ENCODE assay signal across 10 cellular contexts in the genomic region with DNA sequence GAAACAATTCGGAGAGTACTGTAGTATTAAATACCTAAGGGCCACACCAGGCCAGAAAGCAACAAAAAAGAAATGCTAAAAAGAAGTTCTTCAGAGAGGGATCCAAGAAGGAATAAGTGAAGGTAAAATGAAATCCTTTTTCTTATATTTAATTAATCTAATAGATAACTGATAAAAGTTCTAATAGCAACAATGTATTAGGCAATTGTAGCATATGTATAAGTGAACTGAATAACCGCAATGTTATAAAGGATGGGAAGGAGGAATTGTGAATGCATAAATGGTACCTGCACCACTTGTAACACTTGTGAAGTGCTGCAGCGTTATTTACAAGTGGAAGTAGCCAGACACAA. TPM values are rescaled to one million over a fixed set of nuclear protein-coding genes. Genes with fewer than 3 reads are reported as not detected.
DNase-seq lines count a peak whose midpoint lies in the region; ATAC-seq and TF ChIP-seq lines count a peak whose summit lies in the region.
"Had no signal": no experiment of that assay in that cellular context is flagged by ENCODE, and none has a peak within 500 bp of the region (broad histone marks: within the 10 kb centered on the region; RNA-seq: fewer than 3 reads in every experiment).

No MANE protein-coding gene starts in this region.

- no peaks in the 10 kb centered on the region for H3K27me3 Mint-ChIP-seq in activated naive CD4-positive, alpha-beta T cell treated with anti-CD3 and anti-CD28 coated beads for 36 hours (ENCODE audit: low read depth)
- H3K27me3 Mint-ChIP-seq in stimulated activated memory B cell treated with anti-CD40 and anti-IgM and Interleukin-4, amounts not matched to agents 10 μg/mL and 1 μg/mL and 100 μg/mL, for 72 hours: no peaks in the 10 kb centered on the region

- H3K27me3 ChIP-seq in PC-3 (ENCODE audit: low read length): no peaks in the 10 kb centered on the region
- H3K27me3 ChIP-seq: vagina had no signal

- 0 out of 2 replicates have a peak overlapping the region, but pooled peaks have one; percentile 29 for H2AFZ ChIP-seq in PC-3 (ENCODE audit: low read length)

- no peak for DNase-seq in activated naive CD4-positive, alpha-beta T cell treated with anti-CD3 and anti-CD28 coated beads for 36 hours
- no peak for DNase-seq in activated naive CD4-positive, alpha-beta T cell treated with anti-CD3 and anti-CD28 coated beads, Interleukin-2, amount 50 U/mL, for 16 hours
- no peak for DNase-seq in PC-3
- DNase-seq in epithelial cell of esophagus (ENCODE audit: low read depth): no peak
- DNase-seq in activated effector memory CD4-positive, alpha-beta T cell treated with Interleukin-2 at 50 U/mL for 16 hours: no peak

- no peak overlapping the region for H3K27ac ChIP-seq in PC-3 (ENCODE audit: low read length)
- H3K27ac ChIP-seq: prostate gland, vagina had no signal

- H3K4me3 ChIP-seq in PC-3 (ENCODE audit: low read length) (peak overlapping the region; percentile 74), epithelial cell of esophagus (ENCODE audit: low read length) (peak overlapping the region; percentile 40)

- H3K4me2 ChIP-seq in PC-3 (ENCODE audit: low read length): peak overlapping the region; percentile 94

- H3K4me1 ChIP-seq in PC-3 (ENCODE audit: insufficient read depth, low read length): peaks cover 20% of the 10 kb centered on the region

- no peaks in the 10 kb centered on the region for H3K9me3 ChIP-seq in PC-3 (ENCODE audit: low read length)
- H3K9me3 ChIP-seq: prostate gland, vagina had no signal

- H3K36me3 ChIP-seq in PC-3 (ENCODE audit: low read depth, low read length): no peaks in the 10 kb centered on the region
- H3K36me3 ChIP-seq: prostate gland, vagina had no signal

- H4K20me1 ChIP-seq in PC-3 (ENCODE audit: low read length): no peaks in the 10 kb centered on the region

- TF ChIP-seq CTCF in PC-3 (conservative IDR thresholded peaks at IDR 0.05; ENCODE audit: low read depth, low read length) (no peak), epithelial cell of esophagus (IDR thresholded peaks at IDR 0.05; ENCODE audit: insufficient read depth, low read depth, low read length, missing control alignments) (no peak)

- no peaks in the 10 kb centered on the region for H3K9me2 ChIP-seq in PC-3 (replicated peaks; ENCODE audit: low read length)

- H3K4me3 Mint-ChIP-seq in activated naive CD4-positive, alpha-beta T cell treated with anti-CD3 and anti-CD28 coated beads for 36 hours: peak overlapping the region; percentile 87
- peak overlapping the region; percentile 87 for H3K4me3 Mint-ChIP-seq in stimulated activated memory B cell treated with anti-CD40 and anti-IgM and Interleukin-4, amounts not matched to agents 10 μg/mL and 1 μg/mL and 100 μg/mL, for 72 hours

- CTCF ChIA-PET in activated naive CD4-positive, alpha-beta T cell treated with anti-CD3 and anti-CD28 coated beads for 36 hours (lab: Charles Lee): interaction anchor here (1.1 to 3.0 kb wide), 19 partner anchors 10 to 372 kb away, joined by 3 to 90 read pairs (median 16); partner anchors contain the start of gene TRABD2A
- CTCF ChIA-PET in PC-3 (lab: Charles Lee): interaction anchor here (2.9 kb wide), 1 partner anchor 32 kb away, joined by 21 read pairs; no protein-coding TSS in a partner anchor

- BruUV-seq in PC-3 (replicated peaks; lab: Mats Ljungman, UMichigan): no TSS peak

- H3K9ac ChIP-seq in PC-3 (ENCODE audit: low read length): peak overlapping the region; percentile 74; the same call in 1 of the 2 replicates

- no peaks in the 10 kb centered on the region for H3K9me3 Mint-ChIP-seq in activated naive CD4-positive, alpha-beta T cell treated with anti-CD3 and anti-CD28 coated beads for 36 hours
- H3K9me3 Mint-ChIP-seq in stimulated activated memory B cell treated with anti-CD40 and anti-IgM and Interleukin-4, amounts not matched to agents 10 μg/mL and 1 μg/mL and 100 μg/mL, for 72 hours: no peaks in the 10 kb centered on the region

- H3K27ac Mint-ChIP-seq in activated naive CD4-positive, alpha-beta T cell treated with anti-CD3 and anti-CD28 coated beads for 36 hours: peak overlapping the region; percentile 97
- H3K27ac Mint-ChIP-seq in stimulated activated memory B cell treated with anti-CD40 and anti-IgM and Interleukin-4, amounts not matched to agents 10 μg/mL and 1 μg/mL and 100 μg/mL, for 72 hours: peak overlapping the region; percentile 78

- POLR2A ChIA-PET in PC-3 (lab: Charles Lee; ENCODE audit: unreplicated experiment): no interaction called here

- ATAC-seq in PC-3 (no peak), HG02642 (IDR thresholded peaks at IDR 0.05; ENCODE audit: poor library complexity, unreplicated experiment) (no peak), HG02763 (IDR thresholded peaks at IDR 0.05; ENCODE audit: unreplicated experiment) (no peak)
- no peak for ATAC-seq in stimulated activated memory B cell treated with anti-CD40 and anti-IgM and Interleukin-4, amounts not matched to agents 10 μg/mL and 1 μg/mL and 100 μg/mL, for 72 hours

- peaks cover 62% of the 10 kb centered on the region for H3K4me1 Mint-ChIP-seq in activated naive CD4-positive, alpha-beta T cell treated with anti-CD3 and anti-CD28 coated beads for 36 hours (ENCODE audit: low read depth)
- peaks cover 55% of the 10 kb centered on the region for H3K4me1 Mint-ChIP-seq in stimulated activated memory B cell treated with anti-CD40 and anti-IgM and Interleukin-4, amounts not matched to agents 10 μg/mL and 1 μg/mL and 100 μg/mL, for 72 hours

- no peaks in the 10 kb centered on the region for H3F3A ChIP-seq in PC-3 (ENCODE audit: low read length, unreplicated experiment)

- H3K36me3 Mint-ChIP-seq in activated naive CD4-positive, alpha-beta T cell treated with anti-CD3 and anti-CD28 coated beads for 36 hours (ENCODE audit: low read depth): no peaks in the 10 kb centered on the region
- H3K36me3 Mint-ChIP-seq in stimulated activated memory B cell treated with anti-CD40 and anti-IgM and Interleukin-4, amounts not matched to agents 10 μg/mL and 1 μg/mL and 100 μg/mL, for 72 hours: no peaks in the 10 kb centered on the region

- peaks cover 19% of the 10 kb centered on the region for H3K79me2 ChIP-seq in PC-3 (ENCODE audit: low read length)

- intact Hi-C loops in activated naive CD4-positive, alpha-beta T cell treated with anti-CD3 and anti-CD28 coated beads for 36 hours (cut with micrococcal nuclease): loop anchor here (1.0 to 2.0 kb wide), 2 partner anchors 11 to 140 kb away; no protein-coding TSS in a partner anchor
- intact Hi-C loops in PC-3 (cut with micrococcal nuclease): loop anchor here (1.0 to 5.0 kb wide), 7 partner anchors 31 to 430 kb away; no protein-coding TSS in a partner anchor

RNA-seq across cellular contexts. Expression of gene TMSB10, which starts 21.8 kb away (rescaled TPM):
- total RNA-seq in activated naive CD4-positive, alpha-beta T cell treated with anti-CD3 and anti-CD28 coated beads for 36 hours: 1,000 to 10,000 TPM; 1,772 to 1,864 TPM
- 4,758 and 5,246 TPM in 2 replicates for total RNA-seq in PC-3 (2014; rRNA removed)

RNA-seq across cellular contexts. Expression of gene KCMF1, which starts 43.7 kb away (rescaled TPM):
- total RNA-seq in activated naive CD4-positive, alpha-beta T cell treated with anti-CD3 and anti-CD28 coated beads for 36 hours: 100 to 1,000 TPM; 105 to 109 TPM
- 62.1 and 73.6 TPM in 2 replicates for total RNA-seq in PC-3 (2014; rRNA removed)

RNA-seq across cellular contexts. Expression of gene TRABD2A, which starts 46.4 kb away (rescaled TPM):
- 10 to 100 TPM; 40.4 to 41.7 TPM for total RNA-seq in activated naive CD4-positive, alpha-beta T cell treated with anti-CD3 and anti-CD28 coated beads for 36 hours
- 2.0 and 4.0 TPM in 2 replicates for total RNA-seq in PC-3 (2014; rRNA removed)
